8 cellular contexts compared by ENCODE assay signal in genomic region chr16:11345040-11345862, GRCh38. TPM values are rescaled to one million over a fixed set of nuclear protein-coding genes. Genes with fewer than 3 reads are reported as not detected.
DNase-seq lines count a peak whose midpoint lies in the region; ATAC-seq and TF ChIP-seq lines count a peak whose summit lies in the region.

Gene RMI2, plus strand, starts transcription at chr16:11345459. Its CDS starts 13 bp downstream, at chr16:11345472.

- peak; percentile 46 for TF ChIP-seq POLR2A in GM18505 (IDR thresholded peaks at IDR 0.05; ENCODE audit: borderline replicate concordance, extremely low read depth, insufficient read depth, insufficient read length)

- H3K4me1 ChIP-seq in right cardiac atrium (ENCODE audit: control insufficient read depth, insufficient read depth, low read length) = no peaks in the 10 kb centered on the region
- no peaks in the 10 kb centered on the region for H3K4me1 ChIP-seq in aorta (ENCODE audit: control insufficient read depth in 1 of 2, insufficient read depth in 2 of 2, low read length in 2 of 2)

- no peaks in the 10 kb centered on the region for H3K27me3 ChIP-seq in right cardiac atrium (ENCODE audit: control insufficient read depth, insufficient read depth)
- H3K27me3 ChIP-seq in aorta (ENCODE audit: control insufficient read depth in 1 of 2, insufficient read depth in 2 of 2, low read length in 1 of 2) = no peaks in the 10 kb centered on the region

- no peaks in the 10 kb centered on the region for H3K36me3 ChIP-seq in aorta (ENCODE audit: control insufficient read depth in 1 of 2, insufficient read depth in 2 of 2, low read length in 1 of 2)

- H3K4me3 ChIP-seq in right cardiac atrium (ENCODE audit: low read length) = peak within 1 kb of the TSS; percentile 65
- H3K4me3 ChIP-seq in aorta (ENCODE audit: low read length in 2 of 2) = peak within 1 kb of the TSS; percentile 18 to 24

- 1% methylated on average over 82 of the region's 82 CpGs for WGBS in right cardiac atrium
- WGBS in aorta, 2 donors = 1% methylated on average over 65 to 82 of the region's 82 CpGs

- DNase-seq in NCI-H187 treated with DMSO at 0.1 percent for 48 hours (lab: John Stamatoyannopoulos, UW) (peak; percentile 65), T-helper 2 cell (peak; percentile 90 to 98 (median 96)), anterior cingulate cortex (lab: John Stamatoyannopoulos, UW) (peak in 57 of 58 donors; percentile 17 to 95 (median 88)), right cardiac atrium (peak; percentile 97 to 99 (median 98)), putamen (ENCODE audit: low spot score) (peak; percentile 93), aorta (peak; percentile 97 to 99)

- intact Hi-C loops in right cardiac atrium (cut with DNase I) = no loop called here
- intact Hi-C loops in aorta (cut with DNase I) = no loop called here

- peak; percentile 95 for ATAC-seq in GM18505 (IDR thresholded peaks at IDR 0.05; ENCODE audit: unreplicated experiment)
- ATAC-seq in HG02970 (IDR thresholded peaks at IDR 0.05; ENCODE audit: low FRiP score, unreplicated experiment) = peak; percentile 97
- peak; percentile 98 for ATAC-seq in right cardiac atrium
- ATAC-seq in aorta (ENCODE audit: low FRiP score) = peak; percentile 95

- H3K27ac ChIP-seq in right cardiac atrium (ENCODE audit: low read length) (no peak within 1 kb of the TSS), aorta (ENCODE audit: low read depth in 1 of 2, low read length in 2 of 2) (no peak within 1 kb of the TSS)

- H3K9me3 ChIP-seq in right cardiac atrium (ENCODE audit: control insufficient read depth, low read length) (no peaks in the 10 kb centered on the region), aorta (ENCODE audit: control insufficient read depth, low read length) (no peaks in the 10 kb centered on the region)

RNA-seq across cellular contexts. Expression of gene RMI2, which starts in this region (rescaled TPM):
- under 1 TPM in 3 of 4 donors, not detected in 1; 0.40 to 0.97 (median 0.67) TPM for total RNA-seq in right cardiac atrium
- 0.20 TPM for polyA plus RNA-seq in right cardiac atrium
- 1 to 10 TPM in 1 of 2 donors, under 1 TPM in 1; 0.81 to 1.7 TPM for total RNA-seq in aorta
- under 1 TPM in 1 of 2 donors, not detected in 1; 0.61 TPM for polyA plus RNA-seq in aorta

Comparison
In these comparisons a context has a peak if more than half of its experiments do, and no peak if none do; other contexts are left out.
1. Peak in DNase-seq, ATAC-seq and H3K4me3 ChIP-seq in right cardiac atrium; RNA of the gene not detected or under 1 TPM.